24 cellular contexts compared by ENCODE assay signal in the genomic region with DNA sequence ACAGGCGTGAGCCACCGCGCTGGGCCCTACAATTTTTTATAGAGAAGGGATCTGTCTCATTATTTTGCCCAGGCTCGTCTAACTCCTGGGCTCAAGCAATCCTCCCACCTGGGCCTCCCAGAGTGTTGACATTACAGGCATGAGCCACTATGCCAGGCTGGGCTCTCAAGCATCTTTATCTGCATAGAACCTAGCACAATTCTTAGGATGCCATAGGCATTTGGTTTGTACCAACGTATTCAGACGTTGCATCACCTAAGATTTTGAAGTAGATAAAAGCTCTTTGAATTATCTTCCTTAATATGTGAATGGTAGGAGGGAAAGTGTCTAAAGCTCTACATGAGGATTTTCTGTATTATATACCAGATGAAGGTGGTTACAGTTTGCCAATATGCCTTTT.
"Had no signal": no experiment of that assay in that cellular context is flagged by ENCODE, and none has a peak within 500 bp of the region (broad histone marks: within the 10 kb centered on the region; RNA-seq: fewer than 3 reads in every experiment).

No MANE protein-coding gene starts in this region.

- H3K4me3 ChIP-seq: dorsolateral prefrontal cortex, lower lobe of right lung, mucosa of descending colon, prostate gland, sigmoid colon, spleen, thoracic aorta, tibial nerve, vagina had no signal

- H3K27ac ChIP-seq: epithelial cell of prostate, lower lobe of right lung, prostate gland, spleen, thoracic aorta, tibial nerve, vagina had no signal

- H3K36me3 ChIP-seq: prostate gland, sigmoid colon, thoracic aorta, tibial nerve, vagina had no signal

- H3K4me1 ChIP-seq: lower lobe of right lung, prostate gland had no signal

- ATAC-seq: esophagus mucosa; left ventricle myocardium superior; lower lobe of right lung; mucosa of descending colon; natural killer cell treated with Interleukin-12 subunit alpha and Interleukin-12 subunit beta and Interleukin-15 and Interleukin-18, amount 100 ng/mL, for 72 hours; right cardiac atrium; stimulated activated memory B cell treated with anti-CD40 and anti-IgM and Interleukin-4, amounts not matched to agents 10 μg/mL and 1 μg/mL and 100 μg/mL, for 72 hours; stimulated activated naive CD8-positive, alpha-beta T cell treated with anti-CD3 and anti-CD28 coated beads, Interleukin-15, Interleukin-2, amounts not matched to agents 100 U/mL and 50 U/mL, for 24 hours had no signal

- FAIRE-seq: colon, keratinocyte had no signal

- DNase-seq: dorsolateral prefrontal cortex; effector CD4-positive, alpha-beta T cell; foreskin melanocyte; hypothalamus; immature natural killer cell; left ventricle myocardium superior; lower lobe of right lung; mucosa of descending colon; naive B cell; right cardiac atrium; sigmoid colon; spleen; stimulated activated CD4-positive, alpha-beta T cell treated with anti-CD3 and anti-CD28 coated beads, Interleukin-4, amount 100 ng/mL, for 4 hours; stimulated activated naive CD8-positive, alpha-beta T cell treated with anti-CD3 and anti-CD28 coated beads, Interleukin-15, Interleukin-2, amounts not matched to agents 100 U/mL and 50 U/mL, for 24 hours had no signal

- H3K27me3 ChIP-seq: dorsolateral prefrontal cortex, sigmoid colon, spleen, tibial nerve, vagina had no signal

- H3K9me3 ChIP-seq: lower lobe of right lung, mucosa of descending colon, prostate gland, sigmoid colon, spleen, thoracic aorta, tibial nerve, vagina had no signal
